ENCODE assay signal across 9 cellular contexts in the genomic region with DNA sequence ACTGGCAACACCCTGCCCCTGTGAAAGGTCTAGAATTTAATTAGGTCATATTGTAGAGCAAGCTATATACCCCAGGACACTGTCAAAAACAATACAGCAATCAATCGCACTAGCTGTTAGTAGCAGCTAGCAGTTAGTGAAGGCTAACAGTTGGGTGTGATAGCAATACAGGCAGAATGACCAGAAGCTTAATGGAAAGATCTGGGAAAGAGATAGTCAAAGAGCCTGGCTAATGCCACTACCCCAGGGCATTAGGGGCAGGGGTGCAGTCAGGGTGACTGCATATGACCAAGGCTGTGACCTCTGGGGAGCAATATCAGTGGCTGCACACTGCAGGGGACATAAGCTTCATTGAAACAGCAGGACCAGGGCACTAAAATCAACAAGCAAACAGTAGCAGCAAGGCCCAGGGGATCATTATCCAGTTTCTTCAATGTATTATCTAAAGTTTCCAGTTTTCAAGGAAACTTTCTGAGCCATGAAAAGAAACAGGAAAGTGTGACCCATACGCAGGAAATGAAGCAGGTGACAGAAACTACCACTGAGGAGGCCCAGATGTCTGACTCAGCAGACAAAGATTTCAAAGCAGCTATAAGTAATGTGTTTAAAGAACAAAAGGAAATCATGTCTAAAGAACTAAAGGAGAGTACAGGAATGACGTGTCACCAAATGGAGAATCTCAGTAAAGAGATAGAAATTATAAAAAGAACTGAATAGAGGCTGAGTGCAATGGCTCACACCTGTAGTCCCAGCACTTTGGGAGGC.
DNase-seq lines count a peak whose midpoint lies in the region; ATAC-seq and TF ChIP-seq lines count a peak whose summit lies in the region.
"Had no signal": no experiment of that assay in that cellular context is flagged by ENCODE, and none has a peak within 500 bp of the region (broad histone marks: within the 10 kb centered on the region; RNA-seq: fewer than 3 reads in every experiment).

No MANE protein-coding gene starts in this region.

- no peaks in the 10 kb centered on the region for H3K79me2 ChIP-seq in smooth muscle cell (ENCODE audit: low read depth)

- intact Hi-C loops in ovary (cut with DNase I) = no loop called here

- no peak overlapping the region for H3K4me3 ChIP-seq in endodermal cell (ENCODE audit: low read length)
- H3K4me3 ChIP-seq in smooth muscle cell = no peak overlapping the region
- no peak overlapping the region for H3K4me3 ChIP-seq in ovary

- peak overlapping the region; percentile 52 for H3K4me2 ChIP-seq in smooth muscle cell

- H3K27ac Mint-ChIP-seq in endodermal cell = peak overlapping the region; percentile 85

- H4K20me1 ChIP-seq in smooth muscle cell (ENCODE audit: low read depth) = no peaks in the 10 kb centered on the region

- no peak for TF ChIP-seq POLR2A in ovary (IDR thresholded peaks at IDR 0.05)

- peaks cover 11% of the 10 kb centered on the region for H3K4me1 Mint-ChIP-seq in endodermal cell

- H3K36me3 ChIP-seq in endodermal cell (ENCODE audit: control insufficient read depth, insufficient read depth, low read length) (no peaks in the 10 kb centered on the region), smooth muscle cell (ENCODE audit: low read depth) (no peaks in the 10 kb centered on the region), ovary (no peaks in the 10 kb centered on the region)

- no peaks in the 10 kb centered on the region for H3K36me3 Mint-ChIP-seq in endodermal cell (ENCODE audit: low read depth)
- H3K36me3 Mint-ChIP-seq: brain had no signal

- peaks cover 2% of the 10 kb centered on the region for H3K4me1 ChIP-seq in endodermal cell (ENCODE audit: control insufficient read depth, insufficient read depth, low read length)
- H3K4me1 ChIP-seq in smooth muscle cell (ENCODE audit: low read depth) = no peaks in the 10 kb centered on the region
- no peaks in the 10 kb centered on the region for H3K4me1 ChIP-seq in ovary (ENCODE audit: insufficient read depth)

- no peak for TF ChIP-seq CTCF in endodermal cell (conservative IDR thresholded peaks at IDR 0.05)
- TF ChIP-seq CTCF in smooth muscle cell (IDR thresholded peaks at IDR 0.05; ENCODE audit: borderline replicate concordance, insufficient read depth, poor library complexity, severe bottlenecking) = no peak
- TF ChIP-seq CTCF in ovary (IDR thresholded peaks at IDR 0.05) = no peak

- H3K9me3 ChIP-seq in endodermal cell (ENCODE audit: control insufficient read depth, low read length) (no peaks in the 10 kb centered on the region), smooth muscle cell (replicated peaks; ENCODE audit: low read depth) (no peaks in the 10 kb centered on the region), ovary (no peaks in the 10 kb centered on the region)

- H2AFZ ChIP-seq in smooth muscle cell (ENCODE audit: low read depth) = no peak overlapping the region

- H3K27me3 ChIP-seq in endodermal cell (ENCODE audit: control insufficient read depth, insufficient read depth, low read length, poor library complexity, severe bottlenecking) (no peaks in the 10 kb centered on the region), smooth muscle cell (ENCODE audit: low read depth) (no peaks in the 10 kb centered on the region), ovary (no peaks in the 10 kb centered on the region)

- 91 to 94% methylated on average over 3 of the region's 3 CpGs for WGBS in endodermal cell (ENCODE audit: insufficient coverage in 1 of 2, insufficient read length in 1 of 2), 2 experiments
- WGBS in smooth muscle cell (ENCODE audit: low lambda C conversion rate) = 30% methylated on average over 3 of the region's 3 CpGs
- 76 to 86% (median 84%) methylated on average over 3 of the region's 3 CpGs for WGBS in ovary, 3 donors

- peak; percentile 61 for DNase-seq in GM03348 (ENCODE audit: low spot score)
- peak; percentile 10 for DNase-seq in RPMI7951 (ENCODE audit: low read depth)
- DNase-seq in endodermal cell = no peak
- no peak for DNase-seq in smooth muscle cell (lab: John Stamatoyannopoulos, UW; ENCODE audit: unreplicated experiment)
- DNase-seq in ovary = no peak

- H3K9ac ChIP-seq in endodermal cell (ENCODE audit: extremely low read depth, low read length, poor library complexity, severe bottlenecking) (no peak overlapping the region), smooth muscle cell (ENCODE audit: low read depth) (peak overlapping the region; percentile 83)

- TF ChIP-seq EP300 in ovary (IDR thresholded peaks at IDR 0.05) = no peak

- no peak overlapping the region for H3K4me3 Mint-ChIP-seq in endodermal cell
- H3K4me3 Mint-ChIP-seq: brain, neural crest cell had no signal

- no peaks in the 10 kb centered on the region for H3K9me3 Mint-ChIP-seq in endodermal cell
- H3K9me3 Mint-ChIP-seq: brain, neural crest cell had no signal

- no peaks in the 10 kb centered on the region for H3K27me3 Mint-ChIP-seq in endodermal cell (ENCODE audit: insufficient read depth)
- H3K27me3 Mint-ChIP-seq: brain had no signal

- peaks cover 15% of the 10 kb centered on the region for H3F3A ChIP-seq in smooth muscle cell (ENCODE audit: low read depth)

- no peak for ATAC-seq in HG02642 (IDR thresholded peaks at IDR 0.05; ENCODE audit: poor library complexity, unreplicated experiment)
- no peak for ATAC-seq in HG02763 (IDR thresholded peaks at IDR 0.05; ENCODE audit: unreplicated experiment)

- H3K27ac ChIP-seq in endodermal cell (ENCODE audit: low read depth, low read length) (no peak overlapping the region), smooth muscle cell (ENCODE audit: low read depth) (peak overlapping the region; percentile 93), ovary (no peak overlapping the region)

Comparison
In these comparisons a context has a peak if more than half of its experiments do, and no peak if none do; other contexts are left out.
1. DNase-seq: peak in GM03348 (single experiment) and RPMI7951 (single experiment); none in endodermal cell (single experiment), smooth muscle cell (single experiment) and ovary (0 of 5).